20 cellular contexts compared by ENCODE assay signal in the genomic region with DNA sequence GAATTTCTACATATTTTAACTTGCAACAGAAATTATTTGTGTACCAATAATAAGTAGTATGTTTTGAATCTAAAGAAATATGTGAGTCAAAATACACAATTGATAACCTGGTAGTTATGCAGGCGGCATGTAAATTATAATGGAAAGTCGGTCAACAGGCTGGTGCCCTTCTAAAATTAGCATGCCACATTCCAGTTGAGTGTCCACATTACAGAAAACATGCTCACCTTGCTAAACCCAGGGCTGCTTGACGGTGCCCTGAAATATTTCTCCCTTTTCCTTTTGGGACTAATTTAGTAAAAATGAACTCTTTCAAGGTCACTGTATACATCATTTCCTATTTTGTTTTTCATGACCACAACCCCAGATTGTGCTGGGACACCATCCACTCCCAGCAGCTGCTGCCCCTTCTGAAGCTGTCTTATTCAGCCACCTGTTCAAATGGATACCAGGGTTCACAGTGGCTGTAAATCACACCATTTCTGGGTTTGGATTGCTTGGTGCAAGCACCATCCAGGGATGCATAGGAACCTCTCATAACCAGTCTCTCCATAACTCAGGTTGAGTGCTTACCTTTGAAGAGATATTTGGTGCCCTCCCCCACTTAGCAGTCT.
"Had no signal": no experiment of that assay in that cellular context is flagged by ENCODE, and none has a peak within 500 bp of the region (broad histone marks: within the 10 kb centered on the region; RNA-seq: fewer than 3 reads in every experiment).

No MANE protein-coding gene starts in this region.

- H3K27ac ChIP-seq: dorsolateral prefrontal cortex, right lobe of liver, skin epidermis, testis, tibial nerve, upper lobe of right lung, vagina had no signal

- H3K9me3 ChIP-seq: right lobe of liver, testis, tibial nerve, upper lobe of right lung, vagina had no signal

- ATAC-seq: naive thymus-derived CD8-positive, alpha-beta T cell; right lobe of liver; stimulated activated naive B cell treated with anti-CD40 and anti-IgM and Interleukin-4, amounts not matched to agents 10 μg/mL and 1 μg/mL and 100 μg/mL, for 72 hours; stimulated activated naive CD8-positive, alpha-beta T cell treated with anti-CD3 and anti-CD28 coated beads, Interleukin-15, amount 100 ng/mL, for 72 hours; upper lobe of right lung had no signal

- H3K36me3 ChIP-seq: right lobe of liver, tibial nerve, upper lobe of right lung, vagina had no signal

- H3K27me3 ChIP-seq: dorsolateral prefrontal cortex, right lobe of liver, testis, tibial nerve, upper lobe of right lung, vagina had no signal

- DNase-seq: cortex of kidney; dorsolateral prefrontal cortex; effector CD8-positive, alpha-beta T cell; foreskin melanocyte; immature natural killer cell; kidney; left colon; mammary epithelial cell; naive thymus-derived CD8-positive, alpha-beta T cell; posterior cingulate gyrus; right lobe of liver; stimulated activated CD4-positive, alpha-beta T cell treated with anti-CD3 and anti-CD28 coated beads, Interleukin-2, amount 100 ng/mL, for 24 hours; stimulated activated CD4-positive, alpha-beta T cell treated with anti-CD3 and anti-CD28 coated beads, Interleukin-4, amount 100 ng/mL, for 4 hours; stimulated activated naive B cell treated with anti-CD40 and anti-IgM and Interleukin-4, amounts not matched to agents 10 μg/mL and 1 μg/mL and 100 μg/mL, for 72 hours; stimulated activated naive CD8-positive, alpha-beta T cell treated with anti-CD3 and anti-CD28 coated beads, Interleukin-15, amount 100 ng/mL, for 72 hours; testis; upper lobe of right lung had no signal

- H3K4me1 ChIP-seq: tibial nerve, upper lobe of right lung had no signal

- H3K4me3 ChIP-seq: dorsolateral prefrontal cortex, right lobe of liver, skin epidermis, testis, tibial nerve, upper lobe of right lung, vagina had no signal
